Comparison of ENCODE assay signal across 9 cellular contexts in genomic region chr2:227766361-227766883, GRCh38. TPM values are rescaled to one million over a fixed set of nuclear protein-coding genes. Genes with fewer than 3 reads are reported as not detected.
A peak's percentile ranks its signal among the peaks of the same experiment; 100 is the strongest.
DNase-seq lines count a peak whose midpoint lies in the region; ATAC-seq and TF ChIP-seq lines count a peak whose summit lies in the region.
"Had no signal": no experiment of that assay in that cellular context is flagged by ENCODE, and none has a peak within 500 bp of the region (broad histone marks: within the 10 kb centered on the region; RNA-seq: fewer than 3 reads in every experiment).

No MANE protein-coding gene starts in this region.

- 22 to 30% methylated on average over 12 of the region's 12 CpGs for WGBS in lung, 2 donors

- H3K4me1 ChIP-seq in lung (ENCODE audit: control insufficient read depth in 2 of 2, insufficient read depth in 2 of 2, low read length in 2 of 2): peaks cover 0 to 2% of the 10 kb centered on the region in 2 donors

- H3K4me3 ChIP-seq in coronary artery (no peak overlapping the region), lung (no peak overlapping the region)
- H3K4me3 ChIP-seq: SK-N-MC had no signal

- no peaks in the 10 kb centered on the region for H3K27me3 ChIP-seq in lung (ENCODE audit: control insufficient read depth, insufficient read depth)

- peak overlapping the region in 1 of 2 donors; percentile 5 for H3K27ac ChIP-seq in coronary artery
- H3K27ac ChIP-seq in lung (ENCODE audit: low read depth in 1 of 2, low read length in 1 of 2): no peak overlapping the region
- H3K27ac ChIP-seq: SK-N-MC had no signal

- DNase-seq in AG20443 (ENCODE audit: low spot score): peak; percentile 89
- peak; percentile 79 for DNase-seq in NCI-H345 (lab: John Stamatoyannopoulos, UW)
- DNase-seq in activated CD4-positive, alpha-beta T cell treated with anti-CD3 and anti-CD28 coated beads for 4 hours: peak; percentile 55 to 59
- peak; percentile 84 for DNase-seq in coronary artery (ENCODE audit: low spot score)
- peak; percentile 81 for DNase-seq in lung (ENCODE audit: low spot score)
- peak; percentile 10 for DNase-seq in stimulated activated CD8-positive, alpha-beta memory T cell treated with anti-CD3 and anti-CD28 coated beads, Interleukin-12 subunit alpha, Interleukin-12 subunit beta, amount 100 ng/mL, for 4 hours (ENCODE audit: low read depth)

- TF ChIP-seq CTCF in coronary artery (IDR thresholded peaks at IDR 0.05) (peak; percentile 82), lung (IDR thresholded peaks at IDR 0.05; ENCODE audit: control extremely low read depth, extremely low read depth) (peak; percentile 88)

- no peaks in the 10 kb centered on the region for H3K36me3 ChIP-seq in lung (ENCODE audit: control insufficient read depth in 2 of 2, insufficient read depth in 2 of 2, low read length in 2 of 2)

- no peaks in the 10 kb centered on the region for H3K9me3 ChIP-seq in lung (ENCODE audit: control insufficient read depth in 2 of 2, insufficient read depth in 1 of 2, low read length in 1 of 2)

- ATAC-seq in GM18858 (IDR thresholded peaks at IDR 0.05; ENCODE audit: unreplicated experiment) (peak; percentile 99), HG03045 (IDR thresholded peaks at IDR 0.05; ENCODE audit: unreplicated experiment) (peak; percentile 95), lung (ENCODE audit: insufficient read depth, low FRiP score) (peak; percentile 83)

RNA-seq across cellular contexts. Expression of gene SCYGR8, which starts 20.7 kb away (rescaled TPM):
- not detected for total RNA-seq in lung
- not detected for polyA plus RNA-seq in lung

RNA-seq across cellular contexts. Expression of gene SCYGR7, which starts 38.3 kb away (rescaled TPM):
- total RNA-seq in lung: not detected
- polyA plus RNA-seq in lung: not detected

RNA-seq across cellular contexts. Expression of gene SCYGR6, which starts 41.9 kb away (rescaled TPM):
- total RNA-seq in lung: not detected
- not detected for polyA plus RNA-seq in lung

RNA-seq across cellular contexts. Expression of gene CCL20, which starts 47.2 kb away (rescaled TPM):
- 10 to 100 TPM in 1 of 2 donors, 1 to 10 TPM in 1; 8.0 to 46.8 TPM for total RNA-seq in lung
- polyA plus RNA-seq in lung: 100 to 1,000 TPM in 1 of 2 donors, 10 to 100 TPM in 1; 48.2 to 712 TPM

RNA-seq across cellular contexts. Expression of gene SLC19A3, which starts 48.6 kb away (rescaled TPM):
- 10 to 100 TPM; 28.1 to 56.5 TPM for total RNA-seq in lung
- polyA plus RNA-seq in lung: 10 to 100 TPM in 1 of 2 donors, 1 to 10 TPM in 1; 4.6 to 11.0 TPM

Comparison
In these comparisons a context has a peak if more than half of its experiments do, and no peak if none do; other contexts are left out.
1. DNase-seq: peak in every context shown above with its lines; median percentile 89 in AG20443; 84 in coronary artery; 81 in lung; 79 in NCI-H345; 57 in activated CD4-positive, alpha-beta T cell treated with anti-CD3 and anti-CD28 coated beads for 4 hours; 10 in stimulated activated CD8-positive, alpha-beta memory T cell treated with anti-CD3 and anti-CD28 coated beads, Interleukin-12 subunit alpha, Interleukin-12 subunit beta, amount 100 ng/mL, for 4 hours.